11 cellular contexts compared by ENCODE assay signal in the genomic region with DNA sequence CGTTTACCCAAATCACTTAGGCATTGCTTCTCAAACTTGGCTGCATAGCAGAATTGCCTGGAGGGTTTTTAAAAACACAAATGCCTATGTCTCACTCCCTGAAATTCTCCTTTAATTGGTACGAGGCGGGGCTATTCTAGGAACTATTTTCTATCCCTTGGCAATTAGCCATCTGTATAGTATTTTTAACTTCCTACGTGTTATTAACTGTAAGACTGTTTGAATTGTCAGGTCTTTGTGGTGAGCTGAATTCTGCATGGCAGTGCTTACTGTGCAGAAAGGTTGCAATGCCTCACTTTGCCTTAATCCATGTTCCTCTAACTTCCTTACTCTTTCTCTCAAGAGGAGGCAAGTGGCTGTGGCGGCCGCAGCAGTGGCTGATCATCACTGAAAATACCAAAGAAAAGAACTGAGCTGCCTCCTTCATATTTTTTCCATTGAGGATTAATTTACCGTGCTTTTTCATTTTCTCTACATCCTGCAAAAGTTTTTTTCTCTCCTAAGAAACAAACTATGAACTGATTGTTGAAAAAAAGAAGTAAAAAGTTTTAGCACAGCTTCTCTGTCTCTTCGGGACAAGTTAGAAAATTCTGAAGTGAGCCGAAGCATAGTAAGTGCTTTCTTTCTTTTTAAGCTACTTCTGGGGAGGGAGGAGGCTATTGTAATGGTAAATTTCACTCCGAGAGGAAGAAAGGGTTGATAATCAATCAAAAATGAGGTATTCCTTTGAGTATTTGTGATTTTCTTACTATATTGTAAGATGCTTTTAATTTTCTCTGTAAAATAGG. TPM values are rescaled to one million over a fixed set of nuclear protein-coding genes. Genes with fewer than 3 reads are reported as not detected.
A peak's percentile ranks its signal among the peaks of the same experiment; 100 is the strongest.
DNase-seq lines count a peak whose midpoint lies in the region; ATAC-seq and TF ChIP-seq lines count a peak whose summit lies in the region.
"Had no signal": no experiment of that assay in that cellular context is flagged by ENCODE, and none has a peak within 500 bp of the region (broad histone marks: within the 10 kb centered on the region; RNA-seq: fewer than 3 reads in every experiment).

Gene SHROOM3, plus strand, starts transcription at position 329 of the 788 bp plus-strand sequence. CDS start 824 bp downstream, outside the sequence.

- POLR2A ChIA-PET in RWPE1 (lab: Yijun Ruan, JAX; ENCODE audit: low non-redundant PET): no interaction called here
- POLR2A ChIA-PET in naive thymus-derived CD4-positive, alpha-beta T cell (lab: Charles Lee): no interaction called here

- peak within 1 kb of the TSS; percentile 44 for H3K18ac ChIP-seq in neuronal stem cell (ENCODE audit: low read length)

- H3K27ac Mint-ChIP-seq in naive thymus-derived CD4-positive, alpha-beta T cell: no peak within 1 kb of the TSS
- H3K27ac Mint-ChIP-seq: activated T-helper 1 cell treated with anti-CD3 and anti-CD28 coated beads, Interleukin-12 subunit alpha, Interleukin-12 subunit beta, Interleukin-2, Interleukin-4 antibody, amounts not matched to agents 30 ng/mL and 10 ng/mL and 1 ng/mL, durations not matched to agents 14 hours and 24 hours and 36 hours; CD4-positive, CD25-positive, alpha-beta regulatory T cell had no signal

- no peak within 1 kb of the TSS for H2AK5ac ChIP-seq in neuronal stem cell (ENCODE audit: low read depth, low read length)

- H3K4me1 Mint-ChIP-seq in naive thymus-derived CD4-positive, alpha-beta T cell: peaks cover 0 to 4% (median 0%) of the 10 kb centered on the region in 7 donors
- H3K4me1 Mint-ChIP-seq: CD4-positive, CD25-positive, alpha-beta regulatory T cell had no signal

- in situ Hi-C loops in Caki2 (cut with HindIII; ENCODE audit: low pct_unique_long_range_greater_than_20kb, low sequenced_read_pairs): no loop called here

- peaks cover 10 to 19% of the 10 kb centered on the region in 2 donors for H3K4me1 ChIP-seq in neuronal stem cell (ENCODE audit: control insufficient read depth in 2 of 2, insufficient read depth in 1 of 2, low read depth in 1 of 2, low read length in 2 of 2)
- H3K4me1 ChIP-seq in naive thymus-derived CD4-positive, alpha-beta T cell (ENCODE audit: control insufficient read depth in 2 of 2, insufficient read depth in 2 of 2, low read length in 2 of 2): no peaks in the 10 kb centered on the region

- no peak for ATAC-seq in naive thymus-derived CD4-positive, alpha-beta T cell

- no peak within 1 kb of the TSS for H2BK5ac ChIP-seq in neuronal stem cell (ENCODE audit: low read length)

- peaks cover 12 to 25% of the 10 kb centered on the region in 2 donors for H3K36me3 ChIP-seq in neuronal stem cell (replicated peaks in 1 of 2; ENCODE audit: control insufficient read depth in 2 of 2, insufficient read depth in 2 of 2, low read length in 2 of 2)
- H3K36me3 ChIP-seq in naive thymus-derived CD4-positive, alpha-beta T cell (ENCODE audit: control insufficient read depth in 2 of 3, insufficient read depth in 3 of 3, low read length in 3 of 3): no peaks in the 10 kb centered on the region

- H4K8ac ChIP-seq in neuronal stem cell (ENCODE audit: low read depth, low read length): no peak within 1 kb of the TSS

- intact Hi-C loops in naive thymus-derived CD4-positive, alpha-beta T cell (cut with micrococcal nuclease): loop anchor here in 1 of 2 donors (5.0 kb wide), 1 partner anchor 322 kb away; no protein-coding TSS in a partner anchor

- peak within 1 kb of the TSS; percentile 45 for H3K4me2 ChIP-seq in neuronal stem cell (ENCODE audit: insufficient read depth, low read length, poor library complexity, severe bottlenecking)

- DNase-seq in Caki2 (ENCODE audit: low read depth): peak; percentile 53
- peak; percentile 36 for DNase-seq in RWPE1 (ENCODE audit: low spot score)
- DNase-seq in glomerular visceral epithelial cell (ENCODE audit: extremely low spot score): peak; percentile 49
- DNase-seq in neuronal stem cell (ENCODE audit: low spot score): peak; percentile 39
- no peak for DNase-seq in KG1 (lab: John Stamatoyannopoulos, UW)
- no peak for DNase-seq in SW480 (ENCODE audit: low spot score)
- DNase-seq in naive thymus-derived CD4-positive, alpha-beta T cell: no peak
- DNase-seq in NCI-H1092 treated with DMSO at 0.1 percent for 48 hours (lab: John Stamatoyannopoulos, UW): no peak
- DNase-seq: CD4-positive, CD25-positive, alpha-beta regulatory T cell; NCI-H446 had no signal

- H3K27me3 ChIP-seq in neuronal stem cell (ENCODE audit: control insufficient read depth in 3 of 3, insufficient read depth in 3 of 3, low read depth in 1 of 3, low read length in 3 of 3): no peaks in the 10 kb centered on the region
- peaks cover 0 to 3% of the 10 kb centered on the region in 2 donors for H3K27me3 ChIP-seq in naive thymus-derived CD4-positive, alpha-beta T cell (ENCODE audit: control insufficient read depth in 2 of 2, insufficient read depth in 2 of 2, low read length in 2 of 2)

- no peak within 1 kb of the TSS for H2BK120ac ChIP-seq in neuronal stem cell (ENCODE audit: low read depth, low read length)

- H3K27ac ChIP-seq in RWPE1: no peak within 1 kb of the TSS
- peak within 1 kb of the TSS; percentile 94 for H3K27ac ChIP-seq in neuronal stem cell (replicated peaks; ENCODE audit: low read length)
- H3K27ac ChIP-seq in naive thymus-derived CD4-positive, alpha-beta T cell (ENCODE audit: low read depth, low read length): no peak within 1 kb of the TSS

- H3K9me3 ChIP-seq in neuronal stem cell (replicated peaks in 1 of 2; ENCODE audit: control insufficient read depth in 2 of 2, insufficient read depth in 1 of 2, low read depth in 1 of 2, low read length in 2 of 2): peaks cover 13 to 25% of the 10 kb centered on the region in 2 donors
- H3K9me3 ChIP-seq in naive thymus-derived CD4-positive, alpha-beta T cell (ENCODE audit: control insufficient read depth in 2 of 3, low read length in 3 of 3): no peaks in the 10 kb centered on the region

- no peaks in the 10 kb centered on the region for H3K79me1 ChIP-seq in neuronal stem cell (ENCODE audit: low read depth, low read length)

- peaks cover 39 to 58% (median 49%) of the 10 kb centered on the region in 5 donors for H3K27me3 Mint-ChIP-seq in naive thymus-derived CD4-positive, alpha-beta T cell

- peak within 1 kb of the TSS; percentile 62 to 80 for H3K4me3 ChIP-seq in neuronal stem cell (ENCODE audit: low read length in 2 of 2)
- no peak within 1 kb of the TSS for H3K4me3 ChIP-seq in naive thymus-derived CD4-positive, alpha-beta T cell (ENCODE audit: low read length)

- no CpG with 5 or more reads among the region's 10 CpGs for WGBS in neuronal stem cell (ENCODE audit: extremely low coverage in 2 of 2, insufficient read length in 2 of 2, insufficient replicate concordance in 1 of 2), 2 donors

- no peak for TF ChIP-seq CTCF in RWPE1 (conservative IDR thresholded peaks at IDR 0.05; ENCODE audit: low read depth)

- H4K91ac ChIP-seq in neuronal stem cell (ENCODE audit: low read depth, low read length, poor library complexity): no peak within 1 kb of the TSS

- H3K23ac ChIP-seq in neuronal stem cell (ENCODE audit: low read depth, low read length, poor library complexity): no peak within 1 kb of the TSS

- peak within 1 kb of the TSS; percentile 77 for H2AFZ ChIP-seq in neuronal stem cell (ENCODE audit: low read length)

- H3K9me3 Mint-ChIP-seq in naive thymus-derived CD4-positive, alpha-beta T cell: peaks cover 0 to 10% (median 2%) of the 10 kb centered on the region in 11 donors
- H3K9me3 Mint-ChIP-seq: activated T-helper 1 cell treated with anti-CD3 and anti-CD28 coated beads, Interleukin-12 subunit alpha, Interleukin-12 subunit beta, Interleukin-2, Interleukin-4 antibody, amounts not matched to agents 30 ng/mL and 10 ng/mL and 1 ng/mL, durations not matched to agents 14 hours and 24 hours and 36 hours; CD4-positive, CD25-positive, alpha-beta regulatory T cell had no signal

- no peak within 1 kb of the TSS for H2BK12ac ChIP-seq in neuronal stem cell (ENCODE audit: low read length)

- peaks cover 0 to 8% (median 0%) of the 10 kb centered on the region in 5 donors for H3K36me3 Mint-ChIP-seq in naive thymus-derived CD4-positive, alpha-beta T cell
- H3K36me3 Mint-ChIP-seq: CD4-positive, CD25-positive, alpha-beta regulatory T cell had no signal

- H2BK15ac ChIP-seq in neuronal stem cell (ENCODE audit: low read length): no peak within 1 kb of the TSS

- H3K9ac ChIP-seq in neuronal stem cell (ENCODE audit: low read depth, low read length, poor library complexity): peak within 1 kb of the TSS; percentile 13

- H3K4me3 Mint-ChIP-seq in naive thymus-derived CD4-positive, alpha-beta T cell: no peak within 1 kb of the TSS
- H3K4me3 Mint-ChIP-seq: activated T-helper 1 cell treated with anti-CD3 and anti-CD28 coated beads, Interleukin-12 subunit alpha, Interleukin-12 subunit beta, Interleukin-2, Interleukin-4 antibody, amounts not matched to agents 30 ng/mL and 10 ng/mL and 1 ng/mL, durations not matched to agents 14 hours and 24 hours and 36 hours; CD4-positive, CD25-positive, alpha-beta regulatory T cell had no signal

- CTCF ChIA-PET in RWPE1 (lab: Yijun Ruan, JAX): no interaction called here
- CTCF ChIA-PET in naive thymus-derived CD4-positive, alpha-beta T cell (lab: Charles Lee): interaction anchor here (0.8 kb wide), 1 partner anchor 766 kb away, joined by 3 read pairs; no protein-coding TSS in a partner anchor

- H3K4ac ChIP-seq in neuronal stem cell (ENCODE audit: low read length): no peak within 1 kb of the TSS

- no peak within 1 kb of the TSS for H3K14ac ChIP-seq in neuronal stem cell (ENCODE audit: low read length)

RNA-seq across cellular contexts. Expression of gene SHROOM3, which starts in this region (rescaled TPM):
- total RNA-seq in Caki2 (2014; rRNA removed; shearing (Covaris generic); ENCODE audit: low replicate concordance): 20.2 and 33.9 TPM in 2 replicates
- polyA plus RNA-seq in neuronal stem cell (2013, experiment 1 of 2): 26.6 TPM
- 27.9 TPM for polyA plus RNA-seq in neuronal stem cell (2013, experiment 2 of 2)
- not detected for total RNA-seq in naive thymus-derived CD4-positive, alpha-beta T cell
- not detected for polyA plus RNA-seq in naive thymus-derived CD4-positive, alpha-beta T cell
- total RNA-seq: CD4-positive, CD25-positive, alpha-beta regulatory T cell had no signal
- polyA plus RNA-seq: CD4-positive, CD25-positive, alpha-beta regulatory T cell had no signal

Comparison
In these comparisons a context has a peak if more than half of its experiments do, and no peak if none do; other contexts are left out.
1. RNA of gene SHROOM3 (total RNA-seq): 20.2 to 33.9 TPM in Caki2; not detected in naive thymus-derived CD4-positive, alpha-beta T cell; every median in the first group is over 10 times any median in the second.
2. DNase-seq: peak in Caki2 (single experiment), RWPE1 (single experiment), glomerular visceral epithelial cell (single experiment) and neuronal stem cell (single experiment); none in KG1 (single experiment), SW480 (single experiment), naive thymus-derived CD4-positive, alpha-beta T cell (0 of 9) and NCI-H1092 treated with DMSO at 0.1 percent for 48 hours (single experiment).